In genomic region chr17:20263595-20263994, GRCh38 we compare ENCODE assay signal across 14 cellular contexts.
DNase-seq lines count a peak whose midpoint lies in the region; TF ChIP-seq lines count a peak whose summit lies in the region.
"Had no signal": no experiment of that assay in that cellular context is flagged by ENCODE, and none has a peak within 500 bp of the region (broad histone marks: within the 10 kb centered on the region; RNA-seq: fewer than 3 reads in every experiment).

No MANE protein-coding gene starts in this region.

- peak; percentile 47 for DNase-seq in A172 (ENCODE audit: low spot score)
- DNase-seq in HAP-1 (ENCODE audit: low spot score in 2 of 2), result peak; percentile 58 to 71
- peak; percentile 74 for DNase-seq in SW480 (ENCODE audit: low spot score)
- DNase-seq in fibroblast of pulmonary artery (ENCODE audit: low read depth), result peak; percentile 31
- no peak for DNase-seq in posterior cingulate gyrus
- DNase-seq in NK-92 (lab: John Stamatoyannopoulos, UW; ENCODE audit: unreplicated experiment), result no peak
- no peak for DNase-seq in CD4-positive, alpha-beta memory T cell
- no peak for DNase-seq in activated naive CD4-positive, alpha-beta T cell treated with anti-CD3 and anti-CD28 coated beads, Interleukin-2, amount 50 U/mL, for 16 hours
- DNase-seq: AML-193, hippocampal formation, MM.1S, mucosa of descending colon, spleen, T-helper 9 cell had no signal

- CTCF ChIA-PET in CD4-positive, alpha-beta memory T cell (lab: Charles Lee; ENCODE audit: partially characterized antibody), result no interaction called here

- H3K4me3 ChIP-seq in HAP-1 (no peak overlapping the region), fibroblast of pulmonary artery (replicated peaks; ENCODE audit: low read depth, low read length) (no peak overlapping the region)
- H3K4me3 ChIP-seq in CD4-positive, alpha-beta memory T cell (ENCODE audit: low read length in 2 of 2), result no peak overlapping the region
- H3K4me3 ChIP-seq: mucosa of descending colon, spleen had no signal

- H3K4me1 Mint-ChIP-seq in CD4-positive, alpha-beta memory T cell, result peaks cover 25 to 61% (median 44%) of the 10 kb centered on the region in 4 donors

- TF ChIP-seq CTCF in fibroblast of pulmonary artery (IDR thresholded peaks at IDR 0.05; ENCODE audit: low read length, missing control alignments), result no peak

- H3K27ac Mint-ChIP-seq in CD4-positive, alpha-beta memory T cell, result no peak overlapping the region

- no peak overlapping the region for H3K27ac ChIP-seq in CD4-positive, alpha-beta memory T cell (ENCODE audit: low read depth, low read length)

- peaks cover 24% of the 10 kb centered on the region for H3K4me1 ChIP-seq in HAP-1
- H3K4me1 ChIP-seq in CD4-positive, alpha-beta memory T cell (ENCODE audit: insufficient read depth, low read length), result peaks cover 47% of the 10 kb centered on the region

- in situ Hi-C loops in HAP-1 (cut with MboI; ENCODE audit: low sequenced_read_pairs), result no loop called here

- H3K36me3 ChIP-seq in HAP-1 (replicated peaks), result peaks cover 7% of the 10 kb centered on the region
- no peaks in the 10 kb centered on the region for H3K36me3 ChIP-seq in CD4-positive, alpha-beta memory T cell (ENCODE audit: insufficient read depth, low read length)

- no peak overlapping the region for H3K4me3 Mint-ChIP-seq in CD4-positive, alpha-beta memory T cell

- peaks cover 4 to 12% of the 10 kb centered on the region in 2 donors for H3K36me3 Mint-ChIP-seq in CD4-positive, alpha-beta memory T cell

- intact Hi-C loops in posterior cingulate gyrus (cut with DNase I), result no loop called here
- intact Hi-C loops in CD4-positive, alpha-beta memory T cell (cut with micrococcal nuclease), result no loop called here

- H3K27me3 Mint-ChIP-seq in CD4-positive, alpha-beta memory T cell, result no peaks in the 10 kb centered on the region

- POLR2A ChIA-PET in CD4-positive, alpha-beta memory T cell (lab: Charles Lee; ENCODE audit: partially characterized antibody), result no interaction called here

- H3K27me3 ChIP-seq in HAP-1 (ENCODE audit: low read depth), result no peaks in the 10 kb centered on the region
- no peaks in the 10 kb centered on the region for H3K27me3 ChIP-seq in CD4-positive, alpha-beta memory T cell (ENCODE audit: insufficient read depth, low read length)
- H3K27me3 ChIP-seq: spleen had no signal

- no peaks in the 10 kb centered on the region for H3K9me3 ChIP-seq in HAP-1
- H3K9me3 ChIP-seq in CD4-positive, alpha-beta memory T cell (ENCODE audit: control insufficient read depth in 1 of 2, low read length in 2 of 2), result no peaks in the 10 kb centered on the region
- H3K9me3 ChIP-seq: mucosa of descending colon, spleen had no signal

- peaks cover 0 to 3% (median under 1%) of the 10 kb centered on the region in 8 donors for H3K9me3 Mint-ChIP-seq in CD4-positive, alpha-beta memory T cell

Comparison
In these comparisons a context has a peak if more than half of its experiments do, and no peak if none do; other contexts are left out.
1. DNase-seq: peak in A172 (single experiment), HAP-1 (2 of 2), SW480 (single experiment) and fibroblast of pulmonary artery (single experiment); none in posterior cingulate gyrus (0 of 10), NK-92 (single experiment), CD4-positive, alpha-beta memory T cell (0 of 5) and activated naive CD4-positive, alpha-beta T cell treated with anti-CD3 and anti-CD28 coated beads, Interleukin-2, amount 50 U/mL, for 16 hours (single experiment).